In genomic region chr2:26838121-26838906, GRCh38 we compare ENCODE assay signal across 11 cellular contexts. TPM values are rescaled to one million over a fixed set of nuclear protein-coding genes. Genes with fewer than 3 reads are reported as not detected.
DNase-seq lines count a peak whose midpoint lies in the region; ATAC-seq and TF ChIP-seq lines count a peak whose summit lies in the region.
"Had no signal": no experiment of that assay in that cellular context is flagged by ENCODE, and none has a peak within 500 bp of the region (broad histone marks: within the 10 kb centered on the region; RNA-seq: fewer than 3 reads in every experiment).

No MANE protein-coding gene starts in this region.

- H3K9me3 ChIP-seq in mammary epithelial cell (replicated peaks; ENCODE audit: insufficient read depth, low read length) (no peaks in the 10 kb centered on the region), gastrocnemius medialis (no peaks in the 10 kb centered on the region)

- H3K4me1 ChIP-seq in mammary epithelial cell (ENCODE audit: insufficient read depth, low read length) (no peaks in the 10 kb centered on the region), gastrocnemius medialis (no peaks in the 10 kb centered on the region)

- in situ Hi-C loops in mammary epithelial cell (cut with MboI; ENCODE audit: low sequenced_read_pairs in 2 of 2) (loop anchor here in 1 of 2 donors (25.0 kb wide), 1 partner anchor 449 kb away; the partner anchor contains the start of genes DNAJC5G and TRIM54), gastrocnemius medialis (cut with MboI; ENCODE audit: low sequenced_read_pairs in 4 of 4) (loop anchor here in 1 of 4 donors (25.0 kb wide), 1 partner anchor 99 kb away; no protein-coding TSS in a partner anchor)

- no peaks in the 10 kb centered on the region for H4K20me1 ChIP-seq in mammary epithelial cell (ENCODE audit: insufficient read depth, low read length)

- H3K4me2 ChIP-seq in mammary epithelial cell (ENCODE audit: insufficient read depth, low read depth, low read length): no peak overlapping the region
- H3K4me2 ChIP-seq: smooth muscle cell had no signal

- CTCF ChIA-PET in mammary epithelial cell (lab: Charles Lee; ENCODE audit: low non-redundant PET): no interaction called here

- H3K4me3 ChIP-seq in NB4 (ENCODE audit: low read depth, low read length) (no peak overlapping the region), mammary epithelial cell (replicated peaks in 1 of 3; ENCODE audit: insufficient read depth in 1 of 3, low read depth in 2 of 3, low read length in 3 of 3) (no peak overlapping the region), gastrocnemius medialis (no peak overlapping the region), H7 (ENCODE audit: insufficient read depth, low read depth, low read length) (no peak overlapping the region)
- H3K4me3 ChIP-seq: smooth muscle cell had no signal

- H3K27ac ChIP-seq in mammary epithelial cell (ENCODE audit: insufficient read depth, low read depth, low read length): no peak overlapping the region
- H3K27ac ChIP-seq in gastrocnemius medialis: no peak overlapping the region

- dilution Hi-C loops in mammary epithelial cell (cut with HindIII; ENCODE audit: low sequenced_read_pairs): no loop called here

- no peaks in the 10 kb centered on the region for H3K79me2 ChIP-seq in mammary epithelial cell (ENCODE audit: insufficient read depth, low read length)

- H3K27me3 ChIP-seq in mammary epithelial cell (ENCODE audit: insufficient read depth, low read length) (peaks cover 3% of the 10 kb centered on the region), gastrocnemius medialis (peaks cover 9 to 30% (median 13%) of the 10 kb centered on the region in 3 donors), H7 (ENCODE audit: control insufficient read depth, insufficient read depth, low read length) (no peaks in the 10 kb centered on the region; the same call in 1 of the 2 replicates)

- H2AFZ ChIP-seq in mammary epithelial cell (ENCODE audit: low read depth, low read length): no peak overlapping the region

- no peak for ATAC-seq in gastrocnemius medialis
- ATAC-seq: T-cell had no signal

- BruUV-seq in mammary epithelial cell (replicated peaks; lab: Mats Ljungman, UMichigan): no TSS peak

- TF ChIP-seq CTCF in NB4 (IDR thresholded peaks at IDR 0.05; ENCODE audit: low read depth, low read length) (no peak), mammary epithelial cell (conservative IDR thresholded peaks at IDR 0.05 in 1 of 2, IDR thresholded peaks at IDR 0.05 in 1 of 2; ENCODE audit: extremely low read depth in 1 of 2, insufficient read depth in 1 of 2, low read depth in 1 of 2, low read length in 2 of 2) (peak in 1 of 2 donors; percentile 24), gastrocnemius medialis (IDR thresholded peaks at IDR 0.05 in 4 of 5, conservative IDR thresholded peaks at IDR 0.05 in 1 of 5) (no peak)

- intact Hi-C loops in mammary epithelial cell (cut with micrococcal nuclease): no loop called here
- intact Hi-C loops in gastrocnemius medialis (cut with DNase I; ENCODE audit: low total_unique reads): no loop called here

- peak; percentile 32 for DNase-seq in HCEC 1CT
- DNase-seq in NB4 (ENCODE audit: low read depth): peak; percentile 91
- peak; percentile 19 for DNase-seq in mammary epithelial cell
- peak; percentile 43 for DNase-seq in myocyte (ENCODE audit: low read depth)
- no peak for DNase-seq in gastrocnemius medialis
- no peak for DNase-seq in H7
- DNase-seq in ecto neural progenitor cell (ENCODE audit: low spot score): no peak
- DNase-seq: KG1, naive B cell, T-cell had no signal

- no peak overlapping the region for H3K9ac ChIP-seq in mammary epithelial cell (ENCODE audit: insufficient read depth, low read length)

- H3K36me3 ChIP-seq in mammary epithelial cell (ENCODE audit: insufficient read depth, low read length) (no peaks in the 10 kb centered on the region), gastrocnemius medialis (no peaks in the 10 kb centered on the region), H7 (replicated peaks; ENCODE audit: control insufficient read depth, insufficient read depth, low read length) (no peaks in the 10 kb centered on the region)

- WGBS in mammary epithelial cell (ENCODE audit: low coverage, missing lambda C conversion rate): 44% methylated on average over 6 of the region's 6 CpGs

- TF ChIP-seq POLR2A in NB4 (IDR thresholded peaks at IDR 0.05; ENCODE audit: extremely low read depth, insufficient read length) (no peak), gastrocnemius medialis (IDR thresholded peaks at IDR 0.05) (no peak)

RNA-seq across cellular contexts. Expression of gene DPYSL5, which starts 9.6 kb away (rescaled TPM):
- total RNA-seq in mammary epithelial cell (not detected), myocyte (1.5 and 3.8 TPM in 2 replicates), gastrocnemius medialis (not detected)
- not detected for polyA plus RNA-seq in mammary epithelial cell
- not detected for polyA minus RNA-seq in mammary epithelial cell
- polyA plus RNA-seq in myocyte (2012): 3.2 TPM
- 3.8 and 4.4 TPM in 2 replicates for total RNA-seq in H7 (2014; rRNA removed; shearing (Covaris generic))
- total RNA-seq: T-cell had no signal
- polyA plus RNA-seq: smooth muscle cell had no signal

RNA-seq across cellular contexts. Expression of gene CENPA, which starts 52.5 kb away (rescaled TPM):
- total RNA-seq in mammary epithelial cell (10 to 100 TPM in 1 of 2 donors, under 1 TPM in 1; 0.17 to 18.2 TPM), myocyte (1.5 and 2.1 TPM in 2 replicates), gastrocnemius medialis (under 1 TPM in 1 of 4 donors, not detected in 3; 0.22 TPM)
- 21.4 TPM for polyA plus RNA-seq in mammary epithelial cell
- polyA minus RNA-seq in mammary epithelial cell: 1.0 TPM
- polyA plus RNA-seq in myocyte (2012): 2.1 TPM
- total RNA-seq in H7 (2014; rRNA removed; shearing (Covaris generic)): 34.0 and 38.2 TPM in 2 replicates

Comparison
In these comparisons a context has a peak if more than half of its experiments do, and no peak if none do; other contexts are left out.
1. DNase-seq: peak in HCEC 1CT (single experiment), NB4 (single experiment), mammary epithelial cell (single experiment) and myocyte (single experiment); none in gastrocnemius medialis (0 of 2), H7 (single experiment) and ecto neural progenitor cell (single experiment).